Comparison of ENCODE assay signal across 1 cellular context in the genomic region with DNA sequence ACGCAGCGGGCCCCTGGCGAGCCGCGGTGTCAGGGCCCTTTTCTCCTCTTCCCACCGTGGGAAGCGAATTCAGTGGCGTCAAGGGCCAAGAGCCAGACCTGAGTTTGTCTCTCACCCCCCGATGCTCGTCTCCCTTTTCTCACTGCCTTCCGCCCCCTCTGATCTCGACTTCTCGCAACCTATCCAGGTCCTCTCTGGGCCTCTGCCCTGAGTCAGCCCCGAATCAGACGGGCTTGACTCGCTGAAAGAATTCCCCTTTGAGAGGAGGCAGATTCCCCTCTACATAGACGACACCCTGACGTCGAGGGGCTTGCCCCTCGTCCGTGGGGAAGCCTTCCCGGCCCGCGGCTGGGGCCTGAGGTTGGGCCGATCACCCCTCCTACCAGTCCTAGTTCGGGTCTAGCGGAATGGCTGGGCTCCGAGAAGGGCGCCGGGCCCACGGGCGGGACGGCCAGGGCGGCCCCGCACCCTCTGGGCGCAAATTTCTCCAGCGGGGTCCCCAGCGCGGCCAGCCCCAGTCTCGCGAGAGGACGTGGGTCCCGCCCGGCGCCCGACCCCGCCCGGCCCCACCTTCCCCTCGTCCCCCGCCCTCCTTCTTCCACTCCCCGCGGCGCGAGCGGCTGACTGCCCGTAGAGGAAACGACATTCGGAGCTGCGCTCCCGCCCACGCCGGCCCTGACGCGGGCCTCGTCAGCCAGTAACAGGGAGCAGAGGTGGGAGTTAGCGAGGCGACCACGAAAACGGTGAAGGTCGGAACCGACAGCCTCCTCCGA.
TF ChIP-seq lines count a peak whose summit lies in the region.

A gene with protein sequence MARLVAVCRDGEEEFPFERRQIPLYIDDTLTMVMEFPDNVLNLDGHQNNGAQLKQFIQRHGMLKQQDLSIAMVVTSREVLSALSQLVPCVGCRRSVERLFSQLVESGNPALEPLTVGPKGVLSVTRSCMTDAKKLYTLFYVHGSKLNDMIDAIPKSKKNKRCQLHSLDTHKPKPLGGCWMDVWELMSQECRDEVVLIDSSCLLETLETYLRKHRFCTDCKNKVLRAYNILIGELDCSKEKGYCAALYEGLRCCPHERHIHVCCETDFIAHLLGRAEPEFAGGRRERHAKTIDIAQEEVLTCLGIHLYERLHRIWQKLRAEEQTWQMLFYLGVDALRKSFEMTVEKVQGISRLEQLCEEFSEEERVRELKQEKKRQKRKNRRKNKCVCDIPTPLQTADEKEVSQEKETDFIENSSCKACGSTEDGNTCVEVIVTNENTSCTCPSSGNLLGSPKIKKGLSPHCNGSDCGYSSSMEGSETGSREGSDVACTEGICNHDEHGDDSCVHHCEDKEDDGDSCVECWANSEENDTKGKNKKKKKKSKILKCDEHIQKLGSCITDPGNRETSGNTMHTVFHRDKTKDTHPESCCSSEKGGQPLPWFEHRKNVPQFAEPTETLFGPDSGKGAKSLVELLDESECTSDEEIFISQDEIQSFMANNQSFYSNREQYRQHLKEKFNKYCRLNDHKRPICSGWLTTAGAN (plus strand): TSS at position 600 of the 773 bp plus-strand sequence. CDS start 806 bp downstream, outside the sequence.

TF ChIP-seq in HepG2, 621 proteins besides CTCF, POLR2A, EP300 and RAD21 (continued from another document and continues in another):
- TF ChIP-seq, protein P1, sequence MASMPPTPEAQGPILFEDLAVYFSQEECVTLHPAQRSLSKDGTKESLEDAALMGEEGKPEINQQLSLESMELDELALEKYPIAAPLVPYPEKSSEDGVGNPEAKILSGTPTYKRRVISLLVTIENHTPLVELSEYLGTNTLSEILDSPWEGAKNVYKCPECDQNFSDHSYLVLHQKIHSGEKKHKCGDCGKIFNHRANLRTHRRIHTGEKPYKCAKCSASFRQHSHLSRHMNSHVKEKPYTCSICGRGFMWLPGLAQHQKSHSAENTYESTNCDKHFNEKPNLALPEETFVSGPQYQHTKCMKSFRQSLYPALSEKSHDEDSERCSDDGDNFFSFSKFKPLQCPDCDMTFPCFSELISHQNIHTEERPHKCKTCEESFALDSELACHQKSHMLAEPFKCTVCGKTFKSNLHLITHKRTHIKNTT (CRISPR knock-in tag; IDR thresholded peaks at IDR 0.05), result no peak
- TF ChIP-seq TP53 (CRISPR knock-in tag; conservative IDR thresholded peaks at IDR 0.05) (no peak), ATF1 (CRISPR knock-in tag; IDR thresholded peaks at IDR 0.05) (no peak), PHF8 (CRISPR knock-in tag; IDR thresholded peaks at IDR 0.05) (peak; percentile 95), EZH2 (conservative IDR thresholded peaks at IDR 0.05; ENCODE audit: low read depth, low read length) (no peak), PITX1 (CRISPR knock-in tag; IDR thresholded peaks at IDR 0.05) (no peak), ARNT2 (CRISPR knock-in tag; IDR thresholded peaks at IDR 0.05; ENCODE audit: low read depth) (peak; percentile 91), TRIM24 (CRISPR knock-in tag; IDR thresholded peaks at IDR 0.05) (no peak), ZNF703 (CRISPR knock-in tag; IDR thresholded peaks at IDR 0.05; ENCODE audit: borderline replicate concordance) (no peak), ZFP37 (CRISPR knock-in tag; IDR thresholded peaks at IDR 0.05; ENCODE audit: borderline replicate concordance) (no peak; the same call in 1 of the 2 replicates), DNMT3B (CRISPR knock-in tag; conservative IDR thresholded peaks at IDR 0.05) (0 out of 2 replicates have a peak, but pooled peaks have one; percentile 43), JARID2 (CRISPR knock-in tag; IDR thresholded peaks at IDR 0.05; ENCODE audit: insufficient replicate concordance) (no peak), NFYC (CRISPR knock-in tag; IDR thresholded peaks at IDR 0.05) (peak; percentile 7; the same call in 1 of the 2 replicates), ZNF879 (CRISPR knock-in tag; IDR thresholded peaks at IDR 0.05) (peak; percentile 83; the same call in 1 of the 2 replicates), ZNF883 (CRISPR knock-in tag; IDR thresholded peaks at IDR 0.05; ENCODE audit: not compliant biosample characterization) (no peak), EEA1 (CRISPR knock-in tag; IDR thresholded peaks at IDR 0.05; ENCODE audit: borderline replicate concordance) (no peak), ZNF549 (CRISPR knock-in tag; IDR thresholded peaks at IDR 0.05) (no peak), TOE1 (CRISPR knock-in tag; IDR thresholded peaks at IDR 0.05) (no peak), MAFK (conservative IDR thresholded peaks at IDR 0.05 in 1 of 2, IDR thresholded peaks at IDR 0.05 in 1 of 2; ENCODE audit: low read length in 2 of 2) (no peak), ZFP62 (CRISPR knock-in tag; IDR thresholded peaks at IDR 0.05) (no peak)
- TF ChIP-seq, protein P2, sequence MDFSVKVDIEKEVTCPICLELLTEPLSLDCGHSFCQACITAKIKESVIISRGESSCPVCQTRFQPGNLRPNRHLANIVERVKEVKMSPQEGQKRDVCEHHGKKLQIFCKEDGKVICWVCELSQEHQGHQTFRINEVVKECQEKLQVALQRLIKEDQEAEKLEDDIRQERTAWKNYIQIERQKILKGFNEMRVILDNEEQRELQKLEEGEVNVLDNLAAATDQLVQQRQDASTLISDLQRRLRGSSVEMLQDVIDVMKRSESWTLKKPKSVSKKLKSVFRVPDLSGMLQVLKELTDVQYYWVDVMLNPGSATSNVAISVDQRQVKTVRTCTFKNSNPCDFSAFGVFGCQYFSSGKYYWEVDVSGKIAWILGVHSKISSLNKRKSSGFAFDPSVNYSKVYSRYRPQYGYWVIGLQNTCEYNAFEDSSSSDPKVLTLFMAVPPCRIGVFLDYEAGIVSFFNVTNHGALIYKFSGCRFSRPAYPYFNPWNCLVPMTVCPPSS (IDR thresholded peaks at IDR 0.05), result no peak
- TF ChIP-seq, protein P3, sequence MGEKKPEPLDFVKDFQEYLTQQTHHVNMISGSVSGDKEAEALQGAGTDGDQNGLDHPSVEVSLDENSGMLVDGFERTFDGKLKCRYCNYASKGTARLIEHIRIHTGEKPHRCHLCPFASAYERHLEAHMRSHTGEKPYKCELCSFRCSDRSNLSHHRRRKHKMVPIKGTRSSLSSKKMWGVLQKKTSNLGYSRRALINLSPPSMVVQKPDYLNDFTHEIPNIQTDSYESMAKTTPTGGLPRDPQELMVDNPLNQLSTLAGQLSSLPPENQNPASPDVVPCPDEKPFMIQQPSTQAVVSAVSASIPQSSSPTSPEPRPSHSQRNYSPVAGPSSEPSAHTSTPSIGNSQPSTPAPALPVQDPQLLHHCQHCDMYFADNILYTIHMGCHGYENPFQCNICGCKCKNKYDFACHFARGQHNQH (CRISPR knock-in tag; IDR thresholded peaks at IDR 0.05), result peak; percentile 75; the same call in 1 of the 2 replicates
- TF ChIP-seq, protein P4, sequence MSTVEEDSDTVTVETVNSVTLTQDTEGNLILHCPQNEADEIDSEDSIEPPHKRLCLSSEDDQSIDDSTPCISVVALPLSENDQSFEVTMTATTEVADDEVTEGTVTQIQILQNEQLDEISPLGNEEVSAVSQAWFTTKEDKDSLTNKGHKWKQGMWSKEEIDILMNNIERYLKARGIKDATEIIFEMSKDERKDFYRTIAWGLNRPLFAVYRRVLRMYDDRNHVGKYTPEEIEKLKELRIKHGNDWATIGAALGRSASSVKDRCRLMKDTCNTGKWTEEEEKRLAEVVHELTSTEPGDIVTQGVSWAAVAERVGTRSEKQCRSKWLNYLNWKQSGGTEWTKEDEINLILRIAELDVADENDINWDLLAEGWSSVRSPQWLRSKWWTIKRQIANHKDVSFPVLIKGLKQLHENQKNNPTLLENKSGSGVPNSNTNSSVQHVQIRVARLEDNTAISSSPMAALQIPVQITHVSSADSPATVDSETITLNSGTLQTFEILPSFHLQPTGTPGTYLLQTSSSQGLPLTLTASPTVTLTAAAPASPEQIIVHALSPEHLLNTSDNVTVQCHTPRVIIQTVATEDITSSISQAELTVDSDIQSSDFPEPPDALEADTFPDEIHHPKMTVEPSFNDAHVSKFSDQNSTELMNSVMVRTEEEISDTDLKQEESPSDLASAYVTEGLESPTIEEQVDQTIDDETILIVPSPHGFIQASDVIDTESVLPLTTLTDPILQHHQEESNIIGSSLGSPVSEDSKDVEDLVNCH (CRISPR knock-in tag; IDR thresholded peaks at IDR 0.05), result no peak
- TF ChIP-seq, protein P5, sequence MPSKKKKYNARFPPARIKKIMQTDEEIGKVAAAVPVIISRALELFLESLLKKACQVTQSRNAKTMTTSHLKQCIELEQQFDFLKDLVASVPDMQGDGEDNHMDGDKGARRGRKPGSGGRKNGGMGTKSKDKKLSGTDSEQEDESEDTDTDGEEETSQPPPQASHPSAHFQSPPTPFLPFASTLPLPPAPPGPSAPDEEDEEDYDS (CRISPR knock-in tag; IDR thresholded peaks at IDR 0.05), result no peak
- TF ChIP-seq, protein P6, sequence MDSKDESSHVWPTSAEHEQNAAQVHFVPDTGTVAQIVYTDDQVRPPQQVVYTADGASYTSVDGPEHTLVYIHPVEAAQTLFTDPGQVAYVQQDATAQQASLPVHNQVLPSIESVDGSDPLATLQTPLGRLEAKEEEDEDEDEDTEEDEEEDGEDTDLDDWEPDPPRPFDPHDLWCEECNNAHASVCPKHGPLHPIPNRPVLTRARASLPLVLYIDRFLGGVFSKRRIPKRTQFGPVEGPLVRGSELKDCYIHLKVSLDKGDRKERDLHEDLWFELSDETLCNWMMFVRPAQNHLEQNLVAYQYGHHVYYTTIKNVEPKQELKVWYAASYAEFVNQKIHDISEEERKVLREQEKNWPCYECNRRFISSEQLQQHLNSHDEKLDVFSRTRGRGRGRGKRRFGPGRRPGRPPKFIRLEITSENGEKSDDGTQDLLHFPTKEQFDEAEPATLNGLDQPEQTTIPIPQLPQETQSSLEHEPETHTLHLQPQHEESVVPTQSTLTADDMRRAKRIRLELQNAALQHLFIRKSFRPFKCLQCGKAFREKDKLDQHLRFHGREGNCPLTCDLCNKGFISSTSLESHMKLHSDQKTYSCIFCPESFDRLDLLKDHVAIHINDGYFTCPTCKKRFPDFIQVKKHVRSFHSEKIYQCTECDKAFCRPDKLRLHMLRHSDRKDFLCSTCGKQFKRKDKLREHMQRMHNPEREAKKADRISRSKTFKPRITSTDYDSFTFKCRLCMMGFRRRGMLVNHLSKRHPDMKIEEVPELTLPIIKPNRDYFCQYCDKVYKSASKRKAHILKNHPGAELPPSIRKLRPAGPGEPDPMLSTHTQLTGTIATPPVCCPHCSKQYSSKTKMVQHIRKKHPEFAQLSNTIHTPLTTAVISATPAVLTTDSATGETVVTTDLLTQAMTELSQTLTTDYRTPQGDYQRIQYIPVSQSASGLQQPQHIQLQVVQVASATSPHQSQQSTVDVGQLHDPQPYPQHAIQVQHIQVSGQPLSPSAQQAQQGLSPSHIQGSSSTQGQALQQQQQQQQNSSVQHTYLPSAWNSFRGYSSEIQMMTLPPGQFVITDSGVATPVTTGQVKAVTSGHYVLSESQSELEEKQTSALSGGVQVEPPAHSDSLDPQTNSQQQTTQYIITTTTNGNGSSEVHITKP (CRISPR knock-in tag; IDR thresholded peaks at IDR 0.05; ENCODE audit: low read depth), result no peak
- TF ChIP-seq, protein P7, sequence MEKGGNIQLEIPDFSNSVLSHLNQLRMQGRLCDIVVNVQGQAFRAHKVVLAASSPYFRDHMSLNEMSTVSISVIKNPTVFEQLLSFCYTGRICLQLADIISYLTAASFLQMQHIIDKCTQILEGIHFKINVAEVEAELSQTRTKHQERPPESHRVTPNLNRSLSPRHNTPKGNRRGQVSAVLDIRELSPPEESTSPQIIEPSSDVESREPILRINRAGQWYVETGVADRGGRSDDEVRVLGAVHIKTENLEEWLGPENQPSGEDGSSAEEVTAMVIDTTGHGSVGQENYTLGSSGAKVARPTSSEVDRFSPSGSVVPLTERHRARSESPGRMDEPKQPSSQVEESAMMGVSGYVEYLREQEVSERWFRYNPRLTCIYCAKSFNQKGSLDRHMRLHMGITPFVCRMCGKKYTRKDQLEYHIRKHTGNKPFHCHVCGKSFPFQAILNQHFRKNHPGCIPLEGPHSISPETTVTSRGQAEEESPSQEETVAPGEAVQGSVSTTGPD (CRISPR knock-in tag; IDR thresholded peaks at IDR 0.05), result no peak
- TF ChIP-seq, protein P8, sequence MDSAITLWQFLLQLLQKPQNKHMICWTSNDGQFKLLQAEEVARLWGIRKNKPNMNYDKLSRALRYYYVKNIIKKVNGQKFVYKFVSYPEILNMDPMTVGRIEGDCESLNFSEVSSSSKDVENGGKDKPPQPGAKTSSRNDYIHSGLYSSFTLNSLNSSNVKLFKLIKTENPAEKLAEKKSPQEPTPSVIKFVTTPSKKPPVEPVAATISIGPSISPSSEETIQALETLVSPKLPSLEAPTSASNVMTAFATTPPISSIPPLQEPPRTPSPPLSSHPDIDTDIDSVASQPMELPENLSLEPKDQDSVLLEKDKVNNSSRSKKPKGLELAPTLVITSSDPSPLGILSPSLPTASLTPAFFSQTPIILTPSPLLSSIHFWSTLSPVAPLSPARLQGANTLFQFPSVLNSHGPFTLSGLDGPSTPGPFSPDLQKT (CRISPR knock-in tag; IDR thresholded peaks at IDR 0.05; ENCODE audit: borderline replicate concordance), result no peak
- TF ChIP-seq, protein P9, sequence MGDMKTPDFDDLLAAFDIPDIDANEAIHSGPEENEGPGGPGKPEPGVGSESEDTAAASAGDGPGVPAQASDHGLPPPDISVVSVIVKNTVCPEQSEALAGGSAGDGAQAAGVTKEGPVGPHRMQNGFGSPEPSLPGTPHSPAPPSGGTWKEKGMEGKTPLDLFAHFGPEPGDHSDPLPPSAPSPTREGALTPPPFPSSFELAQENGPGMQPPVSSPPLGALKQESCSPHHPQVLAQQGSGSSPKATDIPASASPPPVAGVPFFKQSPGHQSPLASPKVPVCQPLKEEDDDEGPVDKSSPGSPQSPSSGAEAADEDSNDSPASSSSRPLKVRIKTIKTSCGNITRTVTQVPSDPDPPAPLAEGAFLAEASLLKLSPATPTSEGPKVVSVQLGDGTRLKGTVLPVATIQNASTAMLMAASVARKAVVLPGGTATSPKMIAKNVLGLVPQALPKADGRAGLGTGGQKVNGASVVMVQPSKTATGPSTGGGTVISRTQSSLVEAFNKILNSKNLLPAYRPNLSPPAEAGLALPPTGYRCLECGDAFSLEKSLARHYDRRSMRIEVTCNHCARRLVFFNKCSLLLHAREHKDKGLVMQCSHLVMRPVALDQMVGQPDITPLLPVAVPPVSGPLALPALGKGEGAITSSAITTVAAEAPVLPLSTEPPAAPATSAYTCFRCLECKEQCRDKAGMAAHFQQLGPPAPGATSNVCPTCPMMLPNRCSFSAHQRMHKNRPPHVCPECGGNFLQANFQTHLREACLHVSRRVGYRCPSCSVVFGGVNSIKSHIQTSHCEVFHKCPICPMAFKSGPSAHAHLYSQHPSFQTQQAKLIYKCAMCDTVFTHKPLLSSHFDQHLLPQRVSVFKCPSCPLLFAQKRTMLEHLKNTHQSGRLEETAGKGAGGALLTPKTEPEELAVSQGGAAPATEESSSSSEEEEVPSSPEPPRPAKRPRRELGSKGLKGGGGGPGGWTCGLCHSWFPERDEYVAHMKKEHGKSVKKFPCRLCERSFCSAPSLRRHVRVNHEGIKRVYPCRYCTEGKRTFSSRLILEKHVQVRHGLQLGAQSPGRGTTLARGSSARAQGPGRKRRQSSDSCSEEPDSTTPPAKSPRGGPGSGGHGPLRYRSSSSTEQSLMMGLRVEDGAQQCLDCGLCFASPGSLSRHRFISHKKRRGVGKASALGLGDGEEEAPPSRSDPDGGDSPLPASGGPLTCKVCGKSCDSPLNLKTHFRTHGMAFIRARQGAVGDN (CRISPR knock-in tag; IDR thresholded peaks at IDR 0.05), result peak; percentile 87
